18 cellular contexts compared by ENCODE assay signal in the genomic region with DNA sequence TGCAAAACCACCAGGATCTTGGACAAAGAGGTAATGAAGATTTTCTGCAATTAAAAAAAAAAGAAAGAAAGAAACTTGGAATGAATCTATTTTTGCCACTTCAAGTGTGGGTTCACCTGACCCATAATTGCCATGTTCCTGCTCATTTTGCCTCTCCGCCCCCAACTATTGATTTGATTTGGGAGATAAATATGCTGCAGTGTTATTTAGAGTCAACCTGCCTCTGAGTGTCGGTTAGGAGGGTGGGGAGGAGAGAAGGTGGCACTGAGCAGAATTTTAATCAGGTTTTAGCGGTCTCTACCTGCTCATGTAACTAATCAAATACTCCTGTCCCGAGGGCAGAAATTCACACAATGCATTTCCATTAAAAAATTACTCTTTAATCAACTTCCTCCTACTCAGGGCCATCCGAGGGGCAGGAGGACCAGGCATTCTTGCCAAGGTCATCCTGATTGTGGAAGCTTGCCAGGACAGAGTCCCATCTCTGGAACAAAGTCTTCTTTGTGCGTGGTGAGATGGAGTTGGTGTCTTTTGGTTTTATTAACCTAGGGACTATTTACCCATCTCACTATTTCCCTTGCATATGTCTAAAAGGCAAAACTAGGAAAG.
"Had no signal": no experiment of that assay in that cellular context is flagged by ENCODE, and none has a peak within 500 bp of the region (broad histone marks: within the 10 kb centered on the region; RNA-seq: fewer than 3 reads in every experiment).

No MANE protein-coding gene starts in this region.

- H3K27me3 ChIP-seq: neutrophil, upper lobe of left lung had no signal

- H3K36me3 Mint-ChIP-seq: activated CD4-positive, alpha-beta memory T cell treated with anti-CD3 and anti-CD28 coated beads for 36 hours; brain; natural killer cell; T-cell had no signal

- H2AFZ ChIP-seq: hepatocyte had no signal

- H3K27ac ChIP-seq: epithelial cell of prostate, hepatocyte, neutrophil, upper lobe of left lung had no signal

- H3K79me2 ChIP-seq: hepatocyte had no signal

- H3K36me3 ChIP-seq: upper lobe of left lung had no signal

- H3K4me2 ChIP-seq: hepatocyte had no signal

- H3K9me3 ChIP-seq: neutrophil, upper lobe of left lung had no signal

- H3K4me1 Mint-ChIP-seq: activated B cell treated with CpG ODN at 0.5 μM for 24 hours, T-cell had no signal

- H3K9me3 Mint-ChIP-seq: activated B cell treated with CpG ODN at 0.5 μM for 24 hours; activated CD4-positive, alpha-beta memory T cell treated with anti-CD3 and anti-CD28 coated beads for 36 hours; activated naive CD4-positive, alpha-beta T cell treated with anti-CD3 and anti-CD28 coated beads for 36 hours; activated T-cell treated with anti-CD3 and anti-CD28 coated beads, Interleukin-2, amount 50 U/mL, for 4 hours; endodermal cell; natural killer cell; T-cell had no signal

- H3K4me1 ChIP-seq: upper lobe of left lung had no signal

- H3K27me3 Mint-ChIP-seq: activated B cell treated with CpG ODN at 0.5 μM for 24 hours; activated CD4-positive, alpha-beta memory T cell treated with anti-CD3 and anti-CD28 coated beads for 36 hours had no signal

- H3K4me3 Mint-ChIP-seq: activated B cell treated with CpG ODN at 0.5 μM for 24 hours; activated CD4-positive, alpha-beta memory T cell treated with anti-CD3 and anti-CD28 coated beads for 36 hours; activated naive CD4-positive, alpha-beta T cell treated with anti-CD3 and anti-CD28 coated beads for 36 hours; activated T-cell treated with anti-CD3 and anti-CD28 coated beads, Interleukin-2, amount 50 U/mL, for 4 hours; brain; endodermal cell; natural killer cell; T-cell had no signal

- DNase-seq: activated B cell treated with CpG ODN at 0.5 μM for 24 hours; activated CD4-positive, alpha-beta memory T cell treated with anti-CD3 and anti-CD28 coated beads for 36 hours; activated CD4-positive, alpha-beta T cell treated with anti-CD3 and anti-CD28 coated beads for 4 hours; activated naive CD4-positive, alpha-beta T cell treated with anti-CD3 and anti-CD28 coated beads for 36 hours; activated T-cell treated with anti-CD3 and anti-CD28 coated beads, Interleukin-2, amount 50 U/mL, for 4 hours; caudate nucleus; foreskin fibroblast; mesendoderm; natural killer cell; stimulated activated naive CD8-positive, alpha-beta T cell treated with anti-CD3 and anti-CD28 coated beads, Interleukin-15, Interleukin-2, amounts not matched to agents 100 U/mL and 50 U/mL, for 24 hours; T-cell; T-helper 9 cell; upper lobe of left lung had no signal

- H3K27ac Mint-ChIP-seq: activated B cell treated with CpG ODN at 0.5 μM for 24 hours; activated CD4-positive, alpha-beta memory T cell treated with anti-CD3 and anti-CD28 coated beads for 36 hours; activated naive CD4-positive, alpha-beta T cell treated with anti-CD3 and anti-CD28 coated beads for 36 hours; endodermal cell; natural killer cell; T-cell had no signal

- H3K4me3 ChIP-seq: hepatocyte, upper lobe of left lung had no signal
